16 cellular contexts compared by ENCODE assay signal in genomic region chr15:74795961-74796625, GRCh38. TPM values are rescaled to one million over a fixed set of nuclear protein-coding genes. Genes with fewer than 3 reads are reported as not detected.
DNase-seq lines count a peak whose midpoint lies in the region; ATAC-seq and TF ChIP-seq lines count a peak whose summit lies in the region.
"Had no signal": no experiment of that assay in that cellular context is flagged by ENCODE, and none has a peak within 500 bp of the region (broad histone marks: within the 10 kb centered on the region; RNA-seq: fewer than 3 reads in every experiment).

No MANE protein-coding gene starts in this region.

- CTCF ChIA-PET in CD4-positive, alpha-beta T cell (lab: Charles Lee): interaction anchor here (0.7 to 14.8 kb wide), 5 partner anchors 8 to 164 kb away, joined by 3 to 353 read pairs (median 19); partner anchors contain the start of gene CSK

- H3K27ac Mint-ChIP-seq in CD4-positive, alpha-beta T cell: peak overlapping the region; percentile 93
- peak overlapping the region; percentile 82 for H3K27ac Mint-ChIP-seq in T-helper 2 cell treated with Interferon-gamma antibody and Interleukin-4, amounts not matched to agents 5 μg/mL and 100 μg/mL, for 36 hours
- peak overlapping the region; percentile 85 to 94 (median 90) for H3K27ac Mint-ChIP-seq in naive thymus-derived CD8-positive, alpha-beta T cell
- H3K27ac Mint-ChIP-seq in type B pancreatic cell: no peak overlapping the region
- H3K27ac Mint-ChIP-seq: GM23338 had no signal

- H3K9me3 Mint-ChIP-seq in CD4-positive, alpha-beta T cell: no peaks in the 10 kb centered on the region
- H3K9me3 Mint-ChIP-seq in T-helper 2 cell treated with Interferon-gamma antibody and Interleukin-4, amounts not matched to agents 5 μg/mL and 100 μg/mL, for 36 hours: no peaks in the 10 kb centered on the region
- no peaks in the 10 kb centered on the region for H3K9me3 Mint-ChIP-seq in naive thymus-derived CD8-positive, alpha-beta T cell
- no peaks in the 10 kb centered on the region for H3K9me3 Mint-ChIP-seq in type B pancreatic cell
- H3K9me3 Mint-ChIP-seq: GM23338 had no signal

- H3K9me3 ChIP-seq in CD4-positive, alpha-beta T cell (ENCODE audit: control insufficient read depth, low read length): no peaks in the 10 kb centered on the region
- H3K9me3 ChIP-seq: BE2C, body of pancreas, mucosa of descending colon, stomach had no signal

- peaks cover 66% of the 10 kb centered on the region for H3K36me3 Mint-ChIP-seq in CD4-positive, alpha-beta T cell (ENCODE audit: low read depth)
- peaks cover 48% of the 10 kb centered on the region for H3K36me3 Mint-ChIP-seq in T-helper 2 cell treated with Interferon-gamma antibody and Interleukin-4, amounts not matched to agents 5 μg/mL and 100 μg/mL, for 36 hours (ENCODE audit: low read depth)
- peaks cover 0 to 41% (median 0%) of the 10 kb centered on the region in 3 donors for H3K36me3 Mint-ChIP-seq in naive thymus-derived CD8-positive, alpha-beta T cell
- H3K36me3 Mint-ChIP-seq in type B pancreatic cell: no peaks in the 10 kb centered on the region

- H3K27me3 Mint-ChIP-seq in CD4-positive, alpha-beta T cell: no peaks in the 10 kb centered on the region
- no peaks in the 10 kb centered on the region for H3K27me3 Mint-ChIP-seq in T-helper 2 cell treated with Interferon-gamma antibody and Interleukin-4, amounts not matched to agents 5 μg/mL and 100 μg/mL, for 36 hours (ENCODE audit: low read depth)
- no peaks in the 10 kb centered on the region for H3K27me3 Mint-ChIP-seq in naive thymus-derived CD8-positive, alpha-beta T cell
- H3K27me3 Mint-ChIP-seq in type B pancreatic cell: no peaks in the 10 kb centered on the region

- intact Hi-C loops in CD4-positive, alpha-beta T cell (cut with DNase I, micrococcal nuclease): loop anchor here (1.0 to 5.0 kb wide), 3 partner anchors 9 to 156 kb away; no protein-coding TSS in a partner anchor

- no peaks in the 10 kb centered on the region for H3K27me3 ChIP-seq in CD4-positive, alpha-beta T cell (ENCODE audit: control insufficient read depth, insufficient read depth, low read length)
- H3K27me3 ChIP-seq: BE2C, body of pancreas, stomach had no signal

- no peak for TF ChIP-seq CTCF in CD4-positive, alpha-beta T cell (IDR thresholded peaks at IDR 0.05)
- TF ChIP-seq CTCF in type B pancreatic cell (conservative IDR thresholded peaks at IDR 0.05): no peak

- H3K4me3 Mint-ChIP-seq in CD4-positive, alpha-beta T cell: peak overlapping the region; percentile 74
- H3K4me3 Mint-ChIP-seq in T-helper 2 cell treated with Interferon-gamma antibody and Interleukin-4, amounts not matched to agents 5 μg/mL and 100 μg/mL, for 36 hours: peak overlapping the region; percentile 48
- peak overlapping the region; percentile 41 to 82 (median 68) for H3K4me3 Mint-ChIP-seq in naive thymus-derived CD8-positive, alpha-beta T cell
- H3K4me3 Mint-ChIP-seq in type B pancreatic cell: no peak overlapping the region
- H3K4me3 Mint-ChIP-seq: GM23338 had no signal

- peaks cover 86% of the 10 kb centered on the region for H3K4me1 Mint-ChIP-seq in CD4-positive, alpha-beta T cell (ENCODE audit: low read depth)
- H3K4me1 Mint-ChIP-seq in T-helper 2 cell treated with Interferon-gamma antibody and Interleukin-4, amounts not matched to agents 5 μg/mL and 100 μg/mL, for 36 hours (ENCODE audit: low read depth): peaks cover 65% of the 10 kb centered on the region
- H3K4me1 Mint-ChIP-seq in naive thymus-derived CD8-positive, alpha-beta T cell: peaks cover 36 to 87% (median 85%) of the 10 kb centered on the region in 4 donors
- H3K4me1 Mint-ChIP-seq in type B pancreatic cell (ENCODE audit: unreplicated experiment): peaks cover 16% of the 10 kb centered on the region

- ATAC-seq in CD4-positive, alpha-beta T cell (ENCODE audit: poor library complexity): peak; percentile 22
- peak; percentile 23 to 27 for ATAC-seq in naive thymus-derived CD8-positive, alpha-beta T cell
- no peak for ATAC-seq in HG02798 (IDR thresholded peaks at IDR 0.05; ENCODE audit: poor library complexity, unreplicated experiment)
- ATAC-seq: body of pancreas, GM23338, mucosa of descending colon had no signal

- DNase-seq in CD4-positive, alpha-beta T cell: peak in 1 of 10 experiments; percentile 55
- peak; percentile 33 for DNase-seq in T-helper 2 cell treated with Interferon-gamma antibody and Interleukin-4, amounts not matched to agents 5 μg/mL and 100 μg/mL, for 36 hours (ENCODE audit: low spot score)
- DNase-seq in activated naive CD4-positive, alpha-beta T cell treated with anti-CD3 and anti-CD28 coated beads, Interleukin-2, amount 50 U/mL, for 16 hours: peak; percentile 54
- DNase-seq in naive thymus-derived CD8-positive, alpha-beta T cell: peak in 4 of 10 donors; percentile 36 to 49 (median 44)
- DNase-seq in type B pancreatic cell (ENCODE audit: extremely low spot score, unreplicated experiment): no peak
- no peak for DNase-seq in GF-D8 (lab: John Stamatoyannopoulos, UW)
- DNase-seq in NCI-H2227 treated with DMSO at 0.1 percent for 48 hours (lab: John Stamatoyannopoulos, UW): no peak
- DNase-seq: BE2C, body of pancreas, kidney, mucosa of descending colon, stomach had no signal

- peak overlapping the region; percentile 90 for H3K27ac ChIP-seq in CD4-positive, alpha-beta T cell (ENCODE audit: low read depth, low read length)
- H3K27ac ChIP-seq: body of pancreas, stomach had no signal

- POLR2A ChIA-PET in CD4-positive, alpha-beta T cell (lab: Charles Lee): interaction anchor here (1.4 to 33.5 kb wide), 2 partner anchors 17 to 142 kb away, joined by 3 to 925 read pairs; partner anchors contain the start of genes COX5A and CSK
- POLR2A ChIA-PET in naive thymus-derived CD8-positive, alpha-beta T cell (lab: Charles Lee): interaction anchor here (0.6 to 32.7 kb wide), 6 partner anchors 1 to 226 kb away, joined by 3 to 1300 read pairs (median 4); partner anchors contain the start of gene CSK

RNA-seq across cellular contexts. Expression of gene CSK, which starts 14.2 kb away (rescaled TPM):
- total RNA-seq in CD4-positive, alpha-beta T cell: 100 to 1,000 TPM; 114 to 118 TPM
- 100 to 1,000 TPM; 220 TPM for total RNA-seq in naive thymus-derived CD8-positive, alpha-beta T cell
- 100 to 1,000 TPM in 1 of 3 donors, 10 to 100 TPM in 2; 70.8 to 124 (median 79.8) TPM for polyA plus RNA-seq in naive thymus-derived CD8-positive, alpha-beta T cell
- total RNA-seq in type B pancreatic cell (ENCODE audit: low replicate concordance): 77.4 and 102 TPM in 2 replicates

RNA-seq across cellular contexts. Expression of gene LMAN1L, which starts 16.5 kb away (rescaled TPM):
- under 1 TPM; 0.56 to 0.93 TPM for total RNA-seq in CD4-positive, alpha-beta T cell
- total RNA-seq in naive thymus-derived CD8-positive, alpha-beta T cell: under 1 TPM; 0.57 to 0.80 TPM
- polyA plus RNA-seq in naive thymus-derived CD8-positive, alpha-beta T cell: not detected
- not detected in 2 replicates for total RNA-seq in type B pancreatic cell (ENCODE audit: low replicate concordance)
- total RNA-seq: body of pancreas, Daoy, GM23338, kidney, pulmonary artery endothelial cell had no signal
- polyA plus RNA-seq: GM23338, stomach had no signal

RNA-seq across cellular contexts. Expression of gene CPLX3, which starts 30.3 kb away (rescaled TPM):
- under 1 TPM; 0.16 to 0.53 TPM for total RNA-seq in CD4-positive, alpha-beta T cell
- under 1 TPM; 0.39 to 0.44 TPM for total RNA-seq in naive thymus-derived CD8-positive, alpha-beta T cell
- polyA plus RNA-seq in naive thymus-derived CD8-positive, alpha-beta T cell: not detected
- total RNA-seq in type B pancreatic cell (ENCODE audit: low replicate concordance): not detected in 2 replicates
- total RNA-seq: body of pancreas, Daoy, kidney, pulmonary artery endothelial cell had no signal
- polyA plus RNA-seq: GM23338 had no signal

RNA-seq across cellular contexts. Expression of gene ULK3, which starts 46.9 kb away (rescaled TPM):
- 10 to 100 TPM; 37.8 to 38.9 TPM for total RNA-seq in CD4-positive, alpha-beta T cell
- total RNA-seq in naive thymus-derived CD8-positive, alpha-beta T cell: 10 to 100 TPM; 82.8 to 83.6 TPM
- polyA plus RNA-seq in naive thymus-derived CD8-positive, alpha-beta T cell: 10 to 100 TPM; 16.3 to 32.2 (median 16.6) TPM
- 44.9 and 46.4 TPM in 2 replicates for total RNA-seq in type B pancreatic cell (ENCODE audit: low replicate concordance)

RNA-seq across cellular contexts. Expression of gene CYP1A2, which starts 47.4 kb away (rescaled TPM):
- total RNA-seq in CD4-positive, alpha-beta T cell: not detected
- total RNA-seq in naive thymus-derived CD8-positive, alpha-beta T cell: not detected
- not detected for polyA plus RNA-seq in naive thymus-derived CD8-positive, alpha-beta T cell
- 1.6 TPM in 1 of 2 replicates, not detected in the other for total RNA-seq in type B pancreatic cell (ENCODE audit: low replicate concordance)
- total RNA-seq: body of pancreas, Daoy, GM23338, kidney, mucosa of descending colon, pulmonary artery endothelial cell, stomach had no signal
- polyA plus RNA-seq: GM23338, stomach had no signal

Comparison
In these comparisons a context has a peak if more than half of its experiments do, and no peak if none do; other contexts are left out.
1. DNase-seq: peak in T-helper 2 cell treated with Interferon-gamma antibody and Interleukin-4, amounts not matched to agents 5 μg/mL and 100 μg/mL, for 36 hours (single experiment) and activated naive CD4-positive, alpha-beta T cell treated with anti-CD3 and anti-CD28 coated beads, Interleukin-2, amount 50 U/mL, for 16 hours (single experiment); none in type B pancreatic cell (single experiment), GF-D8 (single experiment) and NCI-H2227 treated with DMSO at 0.1 percent for 48 hours (single experiment).